9 cellular contexts compared by ENCODE assay signal in genomic region chr6:116287668-116288282, GRCh38. TPM values are rescaled to one million over a fixed set of nuclear protein-coding genes. Genes with fewer than 3 reads are reported as not detected.
DNase-seq lines count a peak whose midpoint lies in the region; ATAC-seq and TF ChIP-seq lines count a peak whose summit lies in the region.
"Had no signal": no experiment of that assay in that cellular context is flagged by ENCODE, and none has a peak within 500 bp of the region (broad histone marks: within the 10 kb centered on the region; RNA-seq: fewer than 3 reads in every experiment).

No MANE protein-coding gene starts in this region.

- ATAC-seq in IMR-90 (ENCODE audit: low read depth): peak; percentile 87
- ATAC-seq in stimulated activated effector memory CD8-positive, alpha-beta T cell treated with anti-CD3 and anti-CD28 coated beads, Interleukin-12 subunit alpha, Interleukin-12 subunit beta, amount 100 ng/mL, for 72 hours: no peak

- dilution Hi-C loops in IMR-90 (cut with HindIII; ENCODE audit: low sequenced_read_pairs, unreplicated experiment): no loop called here

- H2AK5ac ChIP-seq in IMR-90 (ENCODE audit: low read depth, low read length): no peak overlapping the region

- no peaks in the 10 kb centered on the region for H3K36me3 Mint-ChIP-seq in neural progenitor cell
- H3K36me3 Mint-ChIP-seq in activated CD4-positive, alpha-beta memory T cell treated with anti-CD3 and anti-CD28 coated beads for 36 hours: no peaks in the 10 kb centered on the region
- no peaks in the 10 kb centered on the region for H3K36me3 Mint-ChIP-seq in stimulated activated effector memory CD8-positive, alpha-beta T cell treated with anti-CD3 and anti-CD28 coated beads, Interleukin-12 subunit alpha, Interleukin-12 subunit beta, amount 100 ng/mL, for 72 hours

- POLR2A ChIA-PET in A673 (lab: Charles Lee; ENCODE audit: low non-redundant PET) (no interaction called here), IMR-90 (lab: Charles Lee; ENCODE audit: unreplicated experiment) (interaction anchor here (0.5 to 0.6 kb wide), 2 partner anchors 84 to 117 kb away, joined by 3 to 5 read pairs; no protein-coding TSS in a partner anchor)
- POLR2A ChIA-PET in activated CD4-positive, alpha-beta memory T cell treated with anti-CD3 and anti-CD28 coated beads for 36 hours (lab: Charles Lee): no interaction called here

- H2BK120ac ChIP-seq in IMR-90 (ENCODE audit: low read depth, low read length): no peak overlapping the region

- H3K4me3 Mint-ChIP-seq in neural progenitor cell: no peak overlapping the region
- no peak overlapping the region for H3K4me3 Mint-ChIP-seq in activated CD4-positive, alpha-beta memory T cell treated with anti-CD3 and anti-CD28 coated beads for 36 hours
- H3K4me3 Mint-ChIP-seq in stimulated activated effector memory CD8-positive, alpha-beta T cell treated with anti-CD3 and anti-CD28 coated beads, Interleukin-12 subunit alpha, Interleukin-12 subunit beta, amount 100 ng/mL, for 72 hours: no peak overlapping the region
- H3K4me3 Mint-ChIP-seq: dendritic cell treated with granulocyte-macrophage colony-stimulating factor and Interleukin-4, amounts not matched to agents 40 ng/mL and 50 ng/mL, for 4 days had no signal

- H3K27ac Mint-ChIP-seq in neural progenitor cell: no peak overlapping the region
- no peak overlapping the region for H3K27ac Mint-ChIP-seq in activated CD4-positive, alpha-beta memory T cell treated with anti-CD3 and anti-CD28 coated beads for 36 hours
- H3K27ac Mint-ChIP-seq in stimulated activated effector memory CD8-positive, alpha-beta T cell treated with anti-CD3 and anti-CD28 coated beads, Interleukin-12 subunit alpha, Interleukin-12 subunit beta, amount 100 ng/mL, for 72 hours: no peak overlapping the region
- H3K27ac Mint-ChIP-seq: dendritic cell treated with granulocyte-macrophage colony-stimulating factor and Interleukin-4, amounts not matched to agents 40 ng/mL and 50 ng/mL, for 4 days had no signal

- peak; percentile 58 for DNase-seq in A673 (ENCODE audit: low spot score)
- peak; percentile 74 for DNase-seq in IMR-90
- DNase-seq in SK-MEL-5 (ENCODE audit: low read depth, low spot score): peak; percentile 72
- no peak for DNase-seq in esophagus squamous epithelium (lab: John Stamatoyannopoulos, UW)
- peak; percentile 56 for DNase-seq in neural progenitor cell (ENCODE audit: low spot score)
- no peak for DNase-seq in activated CD4-positive, alpha-beta memory T cell treated with anti-CD3 and anti-CD28 coated beads for 36 hours
- no peak for DNase-seq in stimulated activated effector memory CD8-positive, alpha-beta T cell treated with anti-CD3 and anti-CD28 coated beads, Interleukin-12 subunit alpha, Interleukin-12 subunit beta, amount 100 ng/mL, for 72 hours (ENCODE audit: low spot score in 2 of 2)

- H4K20me1 ChIP-seq in IMR-90 (ENCODE audit: insufficient read depth, low read length): no peaks in the 10 kb centered on the region
- no peaks in the 10 kb centered on the region for H4K20me1 ChIP-seq in neural progenitor cell (ENCODE audit: low read depth)

- no peak overlapping the region for H3K14ac ChIP-seq in IMR-90 (replicated peaks; ENCODE audit: low read depth, low read length)

- peaks cover 0 to 3% of the 10 kb centered on the region in 2 experiments; a peak in 2 of 4 replicates for H3K79me1 ChIP-seq in IMR-90 (ENCODE audit: low read depth in 1 of 2, low read length in 2 of 2)

- no peaks in the 10 kb centered on the region for H3K79me2 ChIP-seq in neural progenitor cell (ENCODE audit: low read depth)

- H2BK5ac ChIP-seq in IMR-90 (ENCODE audit: low read depth, low read length, poor library complexity, severe bottlenecking): no peak overlapping the region

- H3K4ac ChIP-seq in IMR-90 (ENCODE audit: low read depth, low read length): no peak overlapping the region

- no peaks in the 10 kb centered on the region for H3K27me3 Mint-ChIP-seq in neural progenitor cell (ENCODE audit: insufficient read depth, low read depth)
- H3K27me3 Mint-ChIP-seq in activated CD4-positive, alpha-beta memory T cell treated with anti-CD3 and anti-CD28 coated beads for 36 hours: no peaks in the 10 kb centered on the region
- H3K27me3 Mint-ChIP-seq: dendritic cell treated with granulocyte-macrophage colony-stimulating factor and Interleukin-4, amounts not matched to agents 40 ng/mL and 50 ng/mL, for 4 days had no signal

- H2AK9ac ChIP-seq in IMR-90 (replicated peaks; ENCODE audit: low read depth, low read length, poor library complexity): no peak overlapping the region

- no peak overlapping the region for H3K18ac ChIP-seq in IMR-90 (ENCODE audit: low read depth, low read length)

- in situ Hi-C loops in IMR-90 (cut with MboI; ENCODE audit: low sequenced_read_pairs): loop anchor here (25.0 kb wide), 1 partner anchor 150 kb away; no protein-coding TSS in a partner anchor
- in situ Hi-C loops in SK-MEL-5 (cut with HindIII; ENCODE audit: low pct_unique_long_range_greater_than_20kb, low sequenced_read_pairs): no loop called here

- H4K5ac ChIP-seq in IMR-90 (ENCODE audit: low read depth, low read length): no peak overlapping the region

- no peaks in the 10 kb centered on the region for H3K4me1 ChIP-seq in A673 (ENCODE audit: insufficient read depth, low read length, poor library complexity, severe bottlenecking)
- no peaks in the 10 kb centered on the region; the same call in 1 of the 2 replicates for H3K4me1 ChIP-seq in IMR-90 (ENCODE audit: control insufficient read depth, insufficient read depth, low read length)
- H3K4me1 ChIP-seq in esophagus squamous epithelium: no peaks in the 10 kb centered on the region
- H3K4me1 ChIP-seq in neural progenitor cell: no peaks in the 10 kb centered on the region

- no peaks in the 10 kb centered on the region for H3K9me3 Mint-ChIP-seq in neural progenitor cell
- H3K9me3 Mint-ChIP-seq in activated CD4-positive, alpha-beta memory T cell treated with anti-CD3 and anti-CD28 coated beads for 36 hours: no peaks in the 10 kb centered on the region
- no peaks in the 10 kb centered on the region for H3K9me3 Mint-ChIP-seq in stimulated activated effector memory CD8-positive, alpha-beta T cell treated with anti-CD3 and anti-CD28 coated beads, Interleukin-12 subunit alpha, Interleukin-12 subunit beta, amount 100 ng/mL, for 72 hours
- H3K9me3 Mint-ChIP-seq: dendritic cell treated with granulocyte-macrophage colony-stimulating factor and Interleukin-4, amounts not matched to agents 40 ng/mL and 50 ng/mL, for 4 days had no signal

- H3K27ac ChIP-seq in A673 (ENCODE audit: low read depth, low read length, poor library complexity, severe bottlenecking) (no peak overlapping the region), IMR-90 (ENCODE audit: insufficient read depth, low read length) (no peak overlapping the region), esophagus squamous epithelium (no peak overlapping the region), neural progenitor cell (no peak overlapping the region)

- H3K9me1 ChIP-seq in IMR-90 (ENCODE audit: insufficient read depth, low read length): no peaks in the 10 kb centered on the region

- H4K8ac ChIP-seq in IMR-90 (ENCODE audit: low read depth in 2 of 2, low read length in 2 of 2): no peak overlapping the region

- H3K4me2 ChIP-seq in IMR-90 (ENCODE audit: low read depth, low read length) (no peak overlapping the region), neural progenitor cell (no peak overlapping the region)

- H3K9me3 ChIP-seq in A673 (ENCODE audit: low read depth, low read length, poor library complexity, severe bottlenecking): no peaks in the 10 kb centered on the region
- H3K9me3 ChIP-seq in IMR-90 (ENCODE audit: control insufficient read depth, insufficient read depth, low read length): no peaks in the 10 kb centered on the region
- no peaks in the 10 kb centered on the region for H3K9me3 ChIP-seq in esophagus squamous epithelium
- no peaks in the 10 kb centered on the region for H3K9me3 ChIP-seq in neural progenitor cell (ENCODE audit: low read depth)

- CTCF ChIA-PET in A673 (lab: Charles Lee) (interaction anchor here (0.6 to 2.2 kb wide), 7 partner anchors 19 to 574 kb away, joined by 3 to 17 read pairs (median 7); no protein-coding TSS in a partner anchor), IMR-90 (lab: Yijun Ruan, JAX) (interaction anchor here (0.6 to 2.0 kb wide), 30 partner anchors 8 to 273 kb away, joined by 3 to 13 read pairs (median 4); partner anchors contain the start of genes CALHM5, DSE and TSPYL1)
- CTCF ChIA-PET in activated CD4-positive, alpha-beta memory T cell treated with anti-CD3 and anti-CD28 coated beads for 36 hours (lab: Charles Lee): interaction anchor here (0.6 to 4.4 kb wide), 45 partner anchors 8 to 357 kb away, joined by 3 to 82 read pairs (median 4); partner anchors contain the start of genes CALHM5, CALHM6, RWDD1 and TSPYL1

- H3K23ac ChIP-seq in IMR-90 (ENCODE audit: low read depth, low read length): no peak overlapping the region

- H4K91ac ChIP-seq in IMR-90 (ENCODE audit: insufficient read depth, low read depth, low read length): no peak overlapping the region

- H3K36me3 ChIP-seq in A673 (ENCODE audit: insufficient read depth, low read length, poor library complexity, severe bottlenecking): no peaks in the 10 kb centered on the region
- no peaks in the 10 kb centered on the region for H3K36me3 ChIP-seq in IMR-90 (ENCODE audit: control insufficient read depth, insufficient read depth, low read length)
- no peaks in the 10 kb centered on the region for H3K36me3 ChIP-seq in esophagus squamous epithelium
- no peaks in the 10 kb centered on the region for H3K36me3 ChIP-seq in neural progenitor cell

- H2AFZ ChIP-seq in IMR-90 (replicated peaks; ENCODE audit: low read length, poor library complexity) (no peak overlapping the region), neural progenitor cell (replicated peaks) (no peak overlapping the region)

- no peak overlapping the region for H3K56ac ChIP-seq in IMR-90 (ENCODE audit: extremely low read depth, insufficient read depth, low read length)

- H2BK15ac ChIP-seq in IMR-90 (ENCODE audit: low read depth, low read length): no peak overlapping the region

- peak; percentile 88 for TF ChIP-seq RAD21 in IMR-90 (IDR thresholded peaks at IDR 0.05; ENCODE audit: low read length)

- intact Hi-C loops in A673 (cut with micrococcal nuclease; ENCODE audit: unreplicated experiment) (loop anchor here (1.0 to 10.0 kb wide), 4 partner anchors 147 to 274 kb away; no protein-coding TSS in a partner anchor), IMR-90 (cut with micrococcal nuclease) (loop anchor here (1.0 to 5.0 kb wide), 4 partner anchors 85 to 273 kb away; partner anchors contain the start of gene DSE), esophagus squamous epithelium (cut with DNase I) (loop anchor here (10.0 kb wide), 1 partner anchor 247 kb away; no protein-coding TSS in a partner anchor)
- intact Hi-C loops in activated CD4-positive, alpha-beta memory T cell treated with anti-CD3 and anti-CD28 coated beads for 36 hours (cut with micrococcal nuclease): loop anchor here (1.0 to 5.0 kb wide), 2 partner anchors 175 to 245 kb away; partner anchors contain the start of gene CALHM6

- WGBS in IMR-90 (ENCODE audit: extremely low coverage in 2 of 2, insufficient read length in 1 of 2), 2 experiments: no CpG with 5 or more reads among the region's 2 CpGs
- 91% methylated on average over 2 of the region's 2 CpGs for WGBS in esophagus squamous epithelium, 2 donors

- TF ChIP-seq CTCF in A673 (conservative IDR thresholded peaks at IDR 0.05; ENCODE audit: low read depth, low read length) (peak; percentile 90), GM12872 (IDR thresholded peaks at IDR 0.05; ENCODE audit: insufficient read depth, low read depth, low read length) (peak; percentile 76), IMR-90 (conservative IDR thresholded peaks at IDR 0.05; ENCODE audit: low read depth, low read length) (peak; percentile 88), esophagus squamous epithelium (IDR thresholded peaks at IDR 0.05) (peak; percentile 79 to 90 (median 86)), neural progenitor cell (IDR thresholded peaks at IDR 0.05) (peak; percentile 86)

- H3K27me3 ChIP-seq in A673 (replicated peaks; ENCODE audit: insufficient read depth, low read depth, low read length, poor library complexity): no peaks in the 10 kb centered on the region
- no peaks in the 10 kb centered on the region for H3K27me3 ChIP-seq in IMR-90 (ENCODE audit: control insufficient read depth, insufficient read depth, low read length)
- no peaks in the 10 kb centered on the region for H3K27me3 ChIP-seq in esophagus squamous epithelium
- H3K27me3 ChIP-seq in neural progenitor cell: no peaks in the 10 kb centered on the region

- no peak overlapping the region for H3K9ac ChIP-seq in IMR-90 (ENCODE audit: low read depth, low read length)
- no peak overlapping the region for H3K9ac ChIP-seq in neural progenitor cell

- BruUV-seq in A673 (replicated peaks; lab: Mats Ljungman, UMichigan) (no TSS peak), IMR-90 (replicated peaks; lab: Mats Ljungman, UMichigan) (no TSS peak)

- no peaks in the 10 kb centered on the region for H3F3A ChIP-seq in neural progenitor cell (ENCODE audit: low read depth)

- H2BK20ac ChIP-seq in IMR-90 (ENCODE audit: low read depth, low read length): no peak overlapping the region

- no peaks in the 10 kb centered on the region for H3K4me1 Mint-ChIP-seq in neural progenitor cell
- no peaks in the 10 kb centered on the region for H3K4me1 Mint-ChIP-seq in activated CD4-positive, alpha-beta memory T cell treated with anti-CD3 and anti-CD28 coated beads for 36 hours (ENCODE audit: low read depth)
- no peaks in the 10 kb centered on the region for H3K4me1 Mint-ChIP-seq in stimulated activated effector memory CD8-positive, alpha-beta T cell treated with anti-CD3 and anti-CD28 coated beads, Interleukin-12 subunit alpha, Interleukin-12 subunit beta, amount 100 ng/mL, for 72 hours

- TF ChIP-seq POLR2A in IMR-90 (IDR thresholded peaks at IDR 0.05; ENCODE audit: low read depth, low read length): no peak
- TF ChIP-seq POLR2A in esophagus squamous epithelium (IDR thresholded peaks at IDR 0.05): no peak

- H3K4me3 ChIP-seq in A673 (ENCODE audit: low read depth, low read length, poor library complexity, severe bottlenecking) (no peak overlapping the region), IMR-90 (ENCODE audit: insufficient read depth, low read depth, low read length) (no peak overlapping the region), esophagus squamous epithelium (no peak overlapping the region), neural progenitor cell (no peak overlapping the region)

RNA-seq across cellular contexts. Expression of gene TSPYL1, which starts 8.0 kb away (rescaled TPM):
- total RNA-seq in A673 (2021): 39.7 and 41.1 TPM in 2 replicates
- 111 and 121 TPM in 2 replicates for total RNA-seq in IMR-90 (2012; rRNA removed)
- 30.1 and 32.4 TPM in 2 replicates for polyA plus RNA-seq in IMR-90 (2012; rRNA removed)
- polyA plus RNA-seq in IMR-90 (2012; cell fraction: cytosol; rRNA removed): 19.1 and 19.2 TPM in 2 replicates
- 7.1 and 14.7 TPM in 2 replicates for polyA plus RNA-seq in IMR-90 (2012; cell fraction: nucleus; rRNA removed; ENCODE audit: low replicate concordance)
- 37.4 and 40.2 TPM in 2 replicates for total RNA-seq in SK-MEL-5 (2014; rRNA removed; shearing (Covaris generic))
- 34.3 and 35.7 TPM in 2 replicates for polyA plus RNA-seq in SK-MEL-5 (2015; cell fraction: cytosol; rRNA removed)
- polyA plus RNA-seq in SK-MEL-5 (2015; cell fraction: nucleus; rRNA removed): 15.6 and 20.6 TPM in 2 replicates
- total RNA-seq in esophagus squamous epithelium: 10 to 100 TPM; 55.5 to 78.3 (median 58.1) TPM
- 63.0 and 64.9 TPM in 2 replicates for total RNA-seq in neural progenitor cell (ENCODE audit: low replicate concordance)
- total RNA-seq in activated CD4-positive, alpha-beta memory T cell treated with anti-CD3 and anti-CD28 coated beads for 36 hours: 10 to 100 TPM; 41.4 to 42.0 TPM

RNA-seq across cellular contexts. Expression of gene TSPYL4, which starts 33.9 kb away (rescaled TPM):
- total RNA-seq in A673 (2021) (17.2 and 17.7 TPM in 2 replicates), IMR-90 (2012; rRNA removed) (22.0 and 23.1 TPM in 2 replicates), esophagus squamous epithelium (10 to 100 TPM in 1 of 4 donors, 1 to 10 TPM in 3; 2.8 to 11.8 (median 6.3) TPM), neural progenitor cell (ENCODE audit: low replicate concordance) (32.2 and 34.2 TPM in 2 replicates)
- polyA plus RNA-seq in IMR-90 (2012; rRNA removed): 29.0 and 29.9 TPM in 2 replicates
- 11.5 and 20.0 TPM in 2 replicates for polyA plus RNA-seq in IMR-90 (2012; cell fraction: cytosol; rRNA removed)
- 21.8 and 63.1 TPM in 2 replicates for polyA plus RNA-seq in IMR-90 (2012; cell fraction: nucleus; rRNA removed; ENCODE audit: low replicate concordance)
- total RNA-seq in SK-MEL-5 (2014; rRNA removed; shearing (Covaris generic)): 6.1 and 7.4 TPM in 2 replicates
- 5.6 and 6.0 TPM in 2 replicates for polyA plus RNA-seq in SK-MEL-5 (2015; cell fraction: cytosol; rRNA removed)
- polyA plus RNA-seq in SK-MEL-5 (2015; cell fraction: nucleus; rRNA removed): 38.0 and 48.3 TPM in 2 replicates
- 10 to 100 TPM; 10.5 to 11.1 TPM for total RNA-seq in activated CD4-positive, alpha-beta memory T cell treated with anti-CD3 and anti-CD28 coated beads for 36 hours

Comparison
In these comparisons a context has a peak if more than half of its experiments do, and no peak if none do; other contexts are left out.
1. DNase-seq: peak in A673 (single experiment), IMR-90 (single experiment), SK-MEL-5 (single experiment) and neural progenitor cell (single experiment); none in esophagus squamous epithelium (single experiment), activated CD4-positive, alpha-beta memory T cell treated with anti-CD3 and anti-CD28 coated beads for 36 hours (single experiment) and stimulated activated effector memory CD8-positive, alpha-beta T cell treated with anti-CD3 and anti-CD28 coated beads, Interleukin-12 subunit alpha, Interleukin-12 subunit beta, amount 100 ng/mL, for 72 hours (0 of 2).
2. Peak in every context shown above with its lines, with median percentiles within 50 percentile points of each other: CTCF ChIP-seq.